In genomic region chr7:103447073-103447960, GRCh38 we compare ENCODE assay signal across 8 cellular contexts. TPM values are rescaled to one million over a fixed set of nuclear protein-coding genes. Genes with fewer than 3 reads are reported as not detected.
A peak's percentile ranks its signal among the peaks of the same experiment; 100 is the strongest.
DNase-seq lines count a peak whose midpoint lies in the region; ATAC-seq, FAIRE-seq and TF ChIP-seq lines count a peak whose summit lies in the region.

No MANE protein-coding gene starts in this region.

- H3K4me3 ChIP-seq in PC-9, result no peak overlapping the region
- no peak overlapping the region for H3K4me3 ChIP-seq in kidney (ENCODE audit: low read length in 2 of 2)

- no peaks in the 10 kb centered on the region for H3F3A ChIP-seq in PC-9 (ENCODE audit: insufficient read depth, low read depth)

- H2AFZ ChIP-seq in PC-9, result no peak overlapping the region

- no peaks in the 10 kb centered on the region for H3K79me2 ChIP-seq in PC-9 (ENCODE audit: low read depth)

- no TSS peak for BruUV-seq in PC-9 (replicated peaks; lab: Mats Ljungman, UMichigan)

- H3K27ac ChIP-seq in PC-9 (no peak overlapping the region), kidney (ENCODE audit: low read depth in 2 of 2, low read length in 2 of 2) (no peak overlapping the region)

- CTCF ChIA-PET in PC-9 (lab: Charles Lee), result interaction anchor here (0.7 kb wide), 2 partner anchors 573 to 706 kb away, joined by 5 to 8 read pairs; no protein-coding TSS in a partner anchor

- TF ChIP-seq CTCF in PC-9 (conservative IDR thresholded peaks at IDR 0.05) (peak; percentile 71), kidney (IDR thresholded peaks at IDR 0.05; ENCODE audit: borderline replicate concordance, extremely low read depth, insufficient read depth) (peak; percentile 36)

- intact Hi-C loops in PC-9 (cut with micrococcal nuclease; ENCODE audit: unreplicated experiment), result loop anchor here (5.0 kb wide), 1 partner anchor 710 kb away; no protein-coding TSS in a partner anchor
- intact Hi-C loops in kidney (cut with DNase I), result no loop called here

- H3K36me3 ChIP-seq in PC-9 (ENCODE audit: low read depth), result no peaks in the 10 kb centered on the region
- no peaks in the 10 kb centered on the region for H3K36me3 ChIP-seq in kidney (ENCODE audit: control insufficient read depth in 1 of 2, insufficient read depth in 2 of 2, low read length in 2 of 2)

- POLR2A ChIA-PET in PC-9 (lab: Charles Lee; ENCODE audit: unreplicated experiment), result no interaction called here

- 0 out of 2 replicates have a peak overlapping the region, but pooled peaks have one; percentile 2 for H3K4me2 ChIP-seq in PC-9

- peak; percentile 73 for ATAC-seq in GM19467 (IDR thresholded peaks at IDR 0.05; ENCODE audit: unreplicated experiment)

- H3K27me3 ChIP-seq in PC-9 (ENCODE audit: insufficient read depth, low read depth), result peaks cover 61% of the 10 kb centered on the region

- DNase-seq in DMS114 treated with DMSO at 0.1 percent for 48 hours (lab: John Stamatoyannopoulos, UW; ENCODE audit: unreplicated experiment) (peak; percentile 68), LHCN-M2 (ENCODE audit: low read depth) (peak; percentile 49), PC-9 (peak in 1 of 2 experiments; percentile 46), astrocyte of the hippocampus (ENCODE audit: low read depth, low spot score) (peak; percentile 56), kidney (no peak)
- DNase-seq in stimulated activated CD8-positive, alpha-beta memory T cell treated with anti-CD3 and anti-CD28 coated beads, Interleukin-15, amount 100 ng/mL, for 48 hours (ENCODE audit: low read depth in 2 of 2), result peak; percentile 19 to 26
- DNase-seq in NK-92 treated with Interleukin-12 subunit alpha and Interleukin-12 subunit beta, amount 100 ng/mL, for 24 hours (lab: John Stamatoyannopoulos, UW), result no peak

- no peak overlapping the region for H3K9ac ChIP-seq in kidney (ENCODE audit: low read length in 2 of 2)

- no peak for FAIRE-seq in kidney (lab: Jason Lieb, UNC)

- no peaks in the 10 kb centered on the region for H4K20me1 ChIP-seq in PC-9 (ENCODE audit: insufficient read depth)

- H3K9me3 ChIP-seq in PC-9 (ENCODE audit: insufficient read depth, low read depth) (no peaks in the 10 kb centered on the region), kidney (ENCODE audit: control insufficient read depth in 1 of 2, low read length in 2 of 2) (no peaks in the 10 kb centered on the region)

- H3K4me1 ChIP-seq in PC-9 (replicated peaks; ENCODE audit: insufficient read depth) (no peaks in the 10 kb centered on the region), kidney (ENCODE audit: control insufficient read depth in 1 of 2, insufficient read depth in 1 of 2, low read depth in 1 of 2, low read length in 2 of 2) (peaks cover 0 to 6% of the 10 kb centered on the region in 2 donors)

- H3K9me2 ChIP-seq in PC-9 (ENCODE audit: insufficient read depth), result no peaks in the 10 kb centered on the region

RNA-seq across cellular contexts. Expression of gene SLC26A5, which starts 1.3 kb away (rescaled TPM):
- total RNA-seq in LHCN-M2 (2014; rRNA removed) (not detected in 2 replicates), PC-9 (2021) (not detected in 2 replicates), kidney (1.2 TPM)
- polyA plus RNA-seq in LHCN-M2 (2012), result not detected
- not detected for polyA plus RNA-seq in kidney (ENCODE audit: insufficient read depth, low read depth, low replicate concordance)

Comparison
In these comparisons a context has a peak if more than half of its experiments do, and no peak if none do; other contexts are left out.
1. DNase-seq: peak in DMS114 treated with DMSO at 0.1 percent for 48 hours (single experiment), LHCN-M2 (single experiment), astrocyte of the hippocampus (single experiment) and stimulated activated CD8-positive, alpha-beta memory T cell treated with anti-CD3 and anti-CD28 coated beads, Interleukin-15, amount 100 ng/mL, for 48 hours (2 of 2); none in kidney (single experiment) and NK-92 treated with Interleukin-12 subunit alpha and Interleukin-12 subunit beta, amount 100 ng/mL, for 24 hours (single experiment).